9 cellular contexts compared by ENCODE assay signal in the genomic region with DNA sequence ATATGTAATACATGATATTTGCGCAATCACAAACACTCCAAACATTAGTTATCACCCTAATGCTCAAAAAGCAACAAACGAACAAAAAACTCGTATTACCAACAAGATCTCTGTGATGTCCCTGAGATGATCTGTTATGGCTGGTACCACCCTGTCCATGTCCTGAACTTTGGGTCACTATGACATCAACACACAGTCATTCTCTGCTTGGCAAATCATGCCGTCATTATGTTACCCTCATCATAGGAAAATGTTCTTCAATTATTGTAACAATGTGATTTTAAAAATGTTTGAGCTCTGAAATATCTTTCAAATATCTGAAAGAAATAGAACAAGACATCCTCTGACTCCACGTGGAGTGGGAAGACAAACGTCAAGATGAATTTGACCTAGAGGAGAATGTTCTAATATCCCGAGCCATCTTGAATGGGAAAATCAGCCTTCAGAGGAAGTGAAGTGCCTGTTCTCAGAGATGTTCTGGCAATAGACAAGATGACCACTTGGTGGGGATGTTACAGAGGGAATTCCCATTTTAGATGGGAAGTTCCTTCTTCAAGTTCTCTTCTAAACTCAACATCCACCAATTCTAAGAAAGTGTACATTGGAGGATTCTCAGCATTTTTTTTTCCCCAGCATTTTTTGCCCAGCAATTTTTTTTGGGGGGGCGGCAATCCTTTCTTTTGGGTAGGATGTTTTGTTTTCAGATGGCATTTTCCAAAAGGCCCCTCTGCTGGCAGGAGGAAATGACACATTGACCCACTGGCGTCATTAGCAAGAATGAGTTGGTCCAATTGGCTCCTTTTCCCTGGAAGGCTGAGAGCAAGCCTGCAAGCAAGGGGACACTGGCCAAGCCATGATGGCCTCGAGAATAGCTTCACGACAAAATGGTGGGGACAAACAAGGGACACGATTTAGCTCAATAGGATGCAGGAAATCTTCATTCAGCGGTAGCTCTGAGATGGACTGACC. TPM values are rescaled to one million over a fixed set of nuclear protein-coding genes. Genes with fewer than 3 reads are reported as not detected.
DNase-seq lines count a peak whose midpoint lies in the region; ATAC-seq and TF ChIP-seq lines count a peak whose summit lies in the region.
"Had no signal": no experiment of that assay in that cellular context is flagged by ENCODE, and none has a peak within 500 bp of the region (broad histone marks: within the 10 kb centered on the region; RNA-seq: fewer than 3 reads in every experiment).

No MANE protein-coding gene starts in this region.

- TF ChIP-seq EP300 in tibial nerve (IDR thresholded peaks at IDR 0.05), result no peak

- H2AFZ ChIP-seq in HCT116 (ENCODE audit: low read depth, low read length, poor library complexity, severe bottlenecking), result peak overlapping the region; percentile 43

- H3K9me2 ChIP-seq in HCT116 (ENCODE audit: insufficient read depth), result no peaks in the 10 kb centered on the region

- peak; percentile 81 for ATAC-seq in HCT116

- no peaks in the 10 kb centered on the region for H3K79me2 ChIP-seq in HCT116 (ENCODE audit: insufficient read depth, low read length)

- H3K9ac ChIP-seq in HCT116 (ENCODE audit: low read length), result no peak overlapping the region

- H3K4me1 ChIP-seq in HCT116 (ENCODE audit: control insufficient read depth in 1 of 2, insufficient read depth in 2 of 2, low read length in 2 of 2) (peaks cover 0 to 15% of the 10 kb centered on the region in 2 experiments; a peak in 2 of 4 replicates), Peyer's patch (peaks cover 0 to 17% (median 5%) of the 10 kb centered on the region in 4 donors), tibial nerve (no peaks in the 10 kb centered on the region)

- RAD21 ChIA-PET in HCT116 (lab: Charles Lee; ENCODE audit: low non-redundant PET in 1 of 2, low total read pairs in 2 of 2, uncharacterized antibody in 2 of 2, unreplicated experiment in 2 of 2), result no interaction called here

- peak; percentile 80 for TF ChIP-seq RAD21 in HCT116 (IDR thresholded peaks at IDR 0.05; ENCODE audit: low read depth)

- peaks cover 29% of the 10 kb centered on the region for H3K27me3 ChIP-seq in HCT116 (ENCODE audit: insufficient read depth, low read length)
- no peaks in the 10 kb centered on the region for H3K27me3 ChIP-seq in Peyer's patch
- no peaks in the 10 kb centered on the region for H3K27me3 ChIP-seq in tibial nerve

- WGBS in tibial nerve, 2 donors, result 50 to 55% methylated on average over 13 of the region's 13 CpGs

- BruUV-seq in HCT116 (replicated peaks; lab: Mats Ljungman, UMichigan), result no TSS peak

- no peak overlapping the region for H3K4me3 ChIP-seq in HCT116 (replicated peaks in 1 of 2; ENCODE audit: low read depth in 1 of 2, low read length in 2 of 2)
- no peak overlapping the region for H3K4me3 ChIP-seq in Peyer's patch
- no peak overlapping the region for H3K4me3 ChIP-seq in fibroblast of villous mesenchyme (ENCODE audit: low read depth, low read length)
- H3K4me3 ChIP-seq in tibial nerve, result no peak overlapping the region
- no peak overlapping the region for H3K4me3 ChIP-seq in coronary artery
- H3K4me3 ChIP-seq: thoracic aorta had no signal

- no peaks in the 10 kb centered on the region for H4K20me1 ChIP-seq in HCT116 (ENCODE audit: insufficient read depth)

- H3K9me3 ChIP-seq in HCT116 (ENCODE audit: control insufficient read depth in 1 of 2, insufficient read depth in 1 of 2, low read depth in 1 of 2, low read length in 2 of 2), result no peaks in the 10 kb centered on the region
- no peaks in the 10 kb centered on the region for H3K9me3 ChIP-seq in Peyer's patch
- no peaks in the 10 kb centered on the region for H3K9me3 ChIP-seq in tibial nerve
- H3K9me3 ChIP-seq: thoracic aorta had no signal

- CTCF ChIA-PET in HCT116 (lab: Charles Lee), result interaction anchor here (1.8 to 2.1 kb wide), 2 partner anchors 15 to 198 kb away, joined by 5 to 12 read pairs; no protein-coding TSS in a partner anchor

- TF ChIP-seq CTCF in C4-2B (conservative IDR thresholded peaks at IDR 0.05), result peak; percentile 69
- peak; percentile 75 to 79 (median 78) for TF ChIP-seq CTCF in HCT116 (IDR thresholded peaks at IDR 0.05 in 2 of 3, conservative IDR thresholded peaks at IDR 0.05 in 1 of 3; ENCODE audit: borderline replicate concordance in 1 of 3, insufficient read depth in 1 of 3, low read depth in 2 of 3, low read length in 2 of 3)
- peak in 4 of 6 experiments; percentile 23 to 78 (median 78) for TF ChIP-seq CTCF in Peyer's patch (IDR thresholded peaks at IDR 0.05)
- TF ChIP-seq CTCF in fibroblast of villous mesenchyme (IDR thresholded peaks at IDR 0.05; ENCODE audit: insufficient read depth, low read depth, low read length), result peak; percentile 78
- TF ChIP-seq CTCF in tibial nerve (IDR thresholded peaks at IDR 0.05), result peak; percentile 23 to 48 (median 32)
- no peak for TF ChIP-seq CTCF in coronary artery (IDR thresholded peaks at IDR 0.05)

- intact Hi-C loops in HCT116 (cut with micrococcal nuclease), result loop anchor here (1.0 to 5.0 kb wide), 3 partner anchors 31 to 426 kb away; no protein-coding TSS in a partner anchor

- H3K36me3 ChIP-seq in HCT116 (ENCODE audit: control insufficient read depth in 1 of 2, insufficient read depth in 2 of 2, low read length in 2 of 2) (no peaks in the 10 kb centered on the region), Peyer's patch (no peaks in the 10 kb centered on the region), tibial nerve (no peaks in the 10 kb centered on the region)
- H3K36me3 ChIP-seq: thoracic aorta had no signal

- DNase-seq in HCT116 (ENCODE audit: low read depth, low spot score) (peak; percentile 62), Peyer's patch (no peak), fibroblast of villous mesenchyme (ENCODE audit: low read depth) (peak; percentile 86), tibial nerve (ENCODE audit: low spot score in 2 of 2) (no peak), coronary artery (ENCODE audit: low spot score) (no peak), GM19238 (ENCODE audit: insufficient read length, low spot score) (no peak)
- DNase-seq in activated effector memory CD4-positive, alpha-beta T cell treated with anti-CD3 and anti-CD28 coated beads, Interleukin-2, amount 50 U/mL, for 16 hours, result no peak

- H3K4me2 ChIP-seq in HCT116 (ENCODE audit: low read length), result peak overlapping the region; percentile 6; the same call in 1 of the 2 replicates

- TF ChIP-seq POLR2A in HCT116 (IDR thresholded peaks at IDR 0.05; ENCODE audit: borderline replicate concordance, extremely low read depth, insufficient read depth, insufficient read length) (no peak), Peyer's patch (IDR thresholded peaks at IDR 0.05) (no peak), tibial nerve (IDR thresholded peaks at IDR 0.05) (no peak)

- H3K27ac ChIP-seq in C4-2B, result no peak overlapping the region; the same call in 1 of the 2 replicates
- no peak overlapping the region for H3K27ac ChIP-seq in HCT116 (ENCODE audit: low read depth, low read length)
- H3K27ac ChIP-seq in Peyer's patch, result no peak overlapping the region
- H3K27ac ChIP-seq in tibial nerve, result no peak overlapping the region
- no peak overlapping the region for H3K27ac ChIP-seq in coronary artery
- H3K27ac ChIP-seq: thoracic aorta had no signal

- POLR2A ChIA-PET in HCT116 (lab: Charles Lee), result no interaction called here

TF ChIP-seq in HCT116, 20 proteins besides CTCF, POLR2A, EP300 and RAD21 (continues in another document):
- TF ChIP-seq REST (IDR thresholded peaks at IDR 0.05; ENCODE audit: low read depth), result no peak
- no peak for TF ChIP-seq ELF1 (IDR thresholded peaks at IDR 0.05; ENCODE audit: borderline replicate concordance, low read depth)
- no peak for TF ChIP-seq CEBPB (IDR thresholded peaks at IDR 0.05; ENCODE audit: low read depth)
- TF ChIP-seq CBX3 (IDR thresholded peaks at IDR 0.05; ENCODE audit: low read depth), result no peak
- no peak for TF ChIP-seq MAX (IDR thresholded peaks at IDR 0.05)

RNA-seq across cellular contexts. Expression of gene HSD17B2, which starts 3.7 kb away (rescaled TPM):
- total RNA-seq in HCT116 (2021; ENCODE audit: unreplicated experiment) (not detected), Peyer's patch (100 to 1,000 TPM in 3 of 4 donors, 10 to 100 TPM in 1; 19.8 to 173 (median 140) TPM), fibroblast of villous mesenchyme (8.7 and 9.5 TPM in 2 replicates), tibial nerve (not detected)
- polyA plus RNA-seq in HCT116 (2012), result not detected in 2 replicates
- total RNA-seq: thoracic aorta had no signal

RNA-seq across cellular contexts. Expression of gene SDR42E1, which starts 20.1 kb away (rescaled TPM):
- total RNA-seq in HCT116 (2021; ENCODE audit: unreplicated experiment) (17.4 TPM), Peyer's patch (10 to 100 TPM in 3 of 4 donors, 1 to 10 TPM in 1; 1.7 to 19.8 (median 17.1) TPM), fibroblast of villous mesenchyme (2.6 TPM in 2 replicates), tibial nerve (under 1 TPM; under 0.01 to 0.59 (median 0.26) TPM)
- polyA plus RNA-seq in HCT116 (2012), result 11.0 and 11.9 TPM in 2 replicates

Comparison
In these comparisons a context has a peak if more than half of its experiments do, and no peak if none do; other contexts are left out.
1. DNase-seq: peak in HCT116 (single experiment) and fibroblast of villous mesenchyme (single experiment); none in Peyer's patch (0 of 3), tibial nerve (0 of 2), activated effector memory CD4-positive, alpha-beta T cell treated with anti-CD3 and anti-CD28 coated beads, Interleukin-2, amount 50 U/mL, for 16 hours (single experiment), coronary artery (single experiment) and GM19238 (single experiment).